In the genomic region with DNA sequence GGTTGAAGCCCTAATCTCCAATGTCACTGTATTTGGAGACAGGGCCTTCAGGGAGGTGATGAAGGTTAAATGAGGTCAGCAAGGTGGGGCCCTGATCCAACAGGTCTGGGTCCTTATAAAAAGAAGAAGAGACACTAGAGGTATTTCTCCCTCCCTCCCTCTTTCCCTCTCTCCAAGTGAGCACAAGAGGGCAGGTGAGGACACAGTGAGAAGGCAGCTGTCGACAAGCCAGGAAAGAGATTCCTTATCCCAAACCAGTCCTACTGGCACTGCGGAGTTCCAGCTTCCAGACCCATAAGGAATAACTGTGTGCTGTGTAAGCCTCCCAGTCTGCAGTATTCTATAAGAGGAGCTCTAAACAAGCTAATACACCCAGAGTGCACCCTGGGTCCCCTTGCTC, we compare ENCODE assay signal across 24 cellular contexts.
DNase-seq lines count a peak whose midpoint lies in the region; ATAC-seq, FAIRE-seq and TF ChIP-seq lines count a peak whose summit lies in the region.
"Had no signal": no experiment of that assay in that cellular context is flagged by ENCODE, and none has a peak within 500 bp of the region (broad histone marks: within the 10 kb centered on the region; RNA-seq: fewer than 3 reads in every experiment).

No MANE protein-coding gene starts in this region.

- H3K36me3 ChIP-seq in H1 (ENCODE audit: control insufficient read depth in 2 of 4, insufficient read depth in 4 of 4, low read length in 3 of 4) (no peaks in the 10 kb centered on the region), keratinocyte (ENCODE audit: control insufficient read depth in 2 of 2, extremely low read depth in 1 of 2, insufficient read depth in 2 of 2, low read length in 2 of 2) (no peaks in the 10 kb centered on the region), spleen (no peaks in the 10 kb centered on the region), smooth muscle cell (ENCODE audit: low read depth) (no peaks in the 10 kb centered on the region)
- H3K36me3 ChIP-seq: MG63, thoracic aorta had no signal

- 78% methylated on average over 2 of the region's 2 CpGs; no CpG with 5 or more reads in 1 of the 2 experiments for WGBS in H1 (ENCODE audit: extremely low coverage in 1 of 2, insufficient coverage in 1 of 2, insufficient read length in 1 of 2, insufficient replicate concordance in 2 of 2, low coverage in 1 of 2, low lambda C conversion rate in 2 of 2, missing lambda C conversion rate in 1 of 2), 2 experiments
- 89 to 100% (median 90%) methylated on average over 2 of the region's 2 CpGs for WGBS in spleen, 5 donors
- 53% methylated on average over 2 of the region's 2 CpGs for WGBS in smooth muscle cell (ENCODE audit: low lambda C conversion rate)

- TF ChIP-seq CTCF in LNCaP clone FGC (IDR thresholded peaks at IDR 0.05; ENCODE audit: control insufficient read depth, extremely low read depth, insufficient read depth): peak; percentile 54
- TF ChIP-seq CTCF in H1 (IDR thresholded peaks at IDR 0.05; ENCODE audit: control extremely low read depth in 1 of 3, insufficient read depth in 1 of 3, low read depth in 1 of 3, low read length in 3 of 3): no peak
- TF ChIP-seq CTCF in keratinocyte (optimal IDR thresholded peaks at IDR 0.05 in 1 of 3, IDR thresholded peaks at IDR 0.05 in 1 of 3, conservative IDR thresholded peaks at IDR 0.05 in 1 of 3; ENCODE audit: extremely low read depth in 1 of 3, insufficient read depth in 2 of 3, low read length in 3 of 3): peak in 2 of 3 experiments; percentile 36 to 47
- TF ChIP-seq CTCF in spleen (IDR thresholded peaks at IDR 0.05 in 8 of 11, conservative IDR thresholded peaks at IDR 0.05 in 3 of 11): no peak
- TF ChIP-seq CTCF in smooth muscle cell (IDR thresholded peaks at IDR 0.05; ENCODE audit: borderline replicate concordance, insufficient read depth, poor library complexity, severe bottlenecking): no peak

- H3K23ac ChIP-seq in H1 (ENCODE audit: insufficient read length): no peak overlapping the region

- dilution Hi-C loops in keratinocyte (cut with MboI; ENCODE audit: extremely low pct_ligation_motif_present, low sequenced_read_pairs): no loop called here

- no peaks in the 10 kb centered on the region for H4K20me1 ChIP-seq in H1 (replicated peaks in 1 of 2; ENCODE audit: control insufficient read depth in 1 of 2, insufficient read depth in 2 of 2, low read length in 2 of 2)
- no peaks in the 10 kb centered on the region for H4K20me1 ChIP-seq in keratinocyte (ENCODE audit: control insufficient read depth, extremely low read depth, insufficient read depth, low read length)
- H4K20me1 ChIP-seq in smooth muscle cell (ENCODE audit: low read depth): no peaks in the 10 kb centered on the region

- CTCF ChIA-PET in H1 (lab: Charles Lee; ENCODE audit: partially characterized antibody): interaction anchor here (1.3 to 2.2 kb wide), 5 partner anchors 10 to 132 kb away, joined by 3 to 9 read pairs (median 5); no protein-coding TSS in a partner anchor

- intact Hi-C loops in spleen (cut with DNase I; ENCODE audit: low total_unique reads): no loop called here

- no peak overlapping the region for H2BK12ac ChIP-seq in H1 (ENCODE audit: low read depth, low read length)

- H2BK5ac ChIP-seq in H1 (ENCODE audit: low read depth, low read length): no peak overlapping the region

- H3K27ac ChIP-seq in H1 (ENCODE audit: low read depth, low read length): no peak overlapping the region
- H3K27ac ChIP-seq in keratinocyte (ENCODE audit: control insufficient read depth, insufficient read depth, low read length): no peak overlapping the region
- H3K27ac ChIP-seq in spleen: no peak overlapping the region
- no peak overlapping the region for H3K27ac ChIP-seq in smooth muscle cell (ENCODE audit: low read depth)
- H3K27ac ChIP-seq: coronary artery, thoracic aorta had no signal

- TF ChIP-seq POLR2A in H1 (IDR thresholded peaks at IDR 0.05; ENCODE audit: control extremely low read depth in 1 of 2, low read depth in 2 of 2, low read length in 2 of 2) (no peak), spleen (IDR thresholded peaks at IDR 0.05) (no peak)

- H3K18ac ChIP-seq in H1 (ENCODE audit: extremely low read depth, low read length): no peak overlapping the region

- no peaks in the 10 kb centered on the region for H3K9me1 ChIP-seq in keratinocyte (ENCODE audit: control insufficient read depth, extremely low read depth, insufficient read depth, low read length)

- H3K4me3 ChIP-seq in LNCaP clone FGC (ENCODE audit: low read depth, low read length): peak overlapping the region; percentile 27
- H3K4me3 ChIP-seq in H1 (ENCODE audit: extremely low read depth in 1 of 4, insufficient read depth in 2 of 4, low read depth in 3 of 4, low read length in 4 of 4): no peak overlapping the region
- no peak overlapping the region for H3K4me3 ChIP-seq in keratinocyte (ENCODE audit: control insufficient read depth in 2 of 3, extremely low read depth in 1 of 3, insufficient read depth in 2 of 3, low read depth in 1 of 3, low read length in 3 of 3)
- no peak overlapping the region for H3K4me3 ChIP-seq in spleen
- H3K4me3 ChIP-seq in smooth muscle cell: no peak overlapping the region
- H3K4me3 ChIP-seq: coronary artery, MG63, thoracic aorta had no signal

- FAIRE-seq in H1 (lab: Jason Lieb, UNC) (no peak), keratinocyte (lab: Jason Lieb, UNC) (no peak)
- FAIRE-seq: GM18507 had no signal

- no peak for ATAC-seq in GM19035 (IDR thresholded peaks at IDR 0.05; ENCODE audit: unreplicated experiment)
- ATAC-seq: activated T-cell treated with anti-CD3 and anti-CD28 coated beads, Interleukin-2, amount 50 U/mL, for 4 hours; CD8-positive, alpha-beta T cell; effector memory CD8-positive, alpha-beta T cell; Panc1; stimulated activated naive CD8-positive, alpha-beta T cell treated with anti-CD3 and anti-CD28 coated beads, Interleukin-15, Interleukin-2, amounts not matched to agents 100 U/mL and 50 U/mL, for 24 hours; T-helper 17 cell had no signal

- DNase-seq in LNCaP clone FGC (ENCODE audit: low read depth) (peak; percentile 94), H1 (ENCODE audit: low read depth in 1 of 2, low spot score in 2 of 2) (no peak), keratinocyte (ENCODE audit: low read depth, low spot score) (no peak), spleen (peak; percentile 49), smooth muscle cell (lab: John Stamatoyannopoulos, UW; ENCODE audit: unreplicated experiment) (no peak)
- DNase-seq in activated CD4-positive, alpha-beta T cell treated with anti-CD3 and anti-CD28 coated beads for 4 hours: no peak
- DNase-seq: activated CD4-positive, alpha-beta T cell treated with anti-CD3 and anti-CD28 coated beads for 48 hours; activated naive CD4-positive, alpha-beta T cell treated with Interleukin-2 at 50 U/mL for 16 hours; activated T-cell treated with anti-CD3 and anti-CD28 coated beads, Interleukin-2, amount 50 U/mL, for 4 hours; CD8-positive, alpha-beta T cell; effector memory CD8-positive, alpha-beta T cell; GDM1; GOT3; mesenchymal stem cell; MG63; naive B cell; NCI-H1436; stimulated activated naive CD8-positive, alpha-beta T cell treated with anti-CD3 and anti-CD28 coated beads, Interleukin-15, Interleukin-2, amounts not matched to agents 100 U/mL and 50 U/mL, for 24 hours; T-helper 17 cell had no signal

- peak; percentile 34 to 44 for TF ChIP-seq RAD21 in H1 (IDR thresholded peaks at IDR 0.05 in 1 of 2, conservative IDR thresholded peaks at IDR 0.05 in 1 of 2; ENCODE audit: low read depth in 2 of 2, low read length in 2 of 2)

- no peak overlapping the region for H3K9ac ChIP-seq in H1 (replicated peaks in 1 of 4; ENCODE audit: extremely low read depth in 1 of 4, low read depth in 3 of 4, low read length in 3 of 4)
- H3K9ac ChIP-seq in keratinocyte (ENCODE audit: control insufficient read depth, extremely low read depth, insufficient read depth, low read length): no peak overlapping the region
- H3K9ac ChIP-seq in smooth muscle cell (ENCODE audit: low read depth): no peak overlapping the region

- no peak overlapping the region for H3K4ac ChIP-seq in H1 (replicated peaks; ENCODE audit: insufficient read length, low read depth, low read length)

- H3K27me3 ChIP-seq in H1 (replicated peaks in 1 of 4; ENCODE audit: control insufficient read depth in 3 of 4, extremely low read depth in 1 of 4, insufficient read depth in 3 of 4, low read length in 3 of 4): no peaks in the 10 kb centered on the region
- peaks cover 23% of the 10 kb centered on the region for H3K27me3 ChIP-seq in keratinocyte (ENCODE audit: control insufficient read depth, extremely low read depth, insufficient read depth, low read length)
- H3K27me3 ChIP-seq in spleen (replicated peaks in 1 of 7): no peaks in the 10 kb centered on the region
- H3K27me3 ChIP-seq in smooth muscle cell (ENCODE audit: low read depth): no peaks in the 10 kb centered on the region
- H3K27me3 ChIP-seq: MG63 had no signal

- H4K91ac ChIP-seq in H1 (replicated peaks; ENCODE audit: insufficient read length, low read length): no peak overlapping the region

- H3K9me3 ChIP-seq in H1 (ENCODE audit: insufficient read depth in 2 of 2, low read depth in 1 of 2, low read length in 1 of 2) (no peaks in the 10 kb centered on the region), keratinocyte (ENCODE audit: control insufficient read depth, low read depth, low read length) (no peaks in the 10 kb centered on the region), spleen (peaks cover 0 to 4% (median 0%) of the 10 kb centered on the region in 8 donors), smooth muscle cell (replicated peaks; ENCODE audit: low read depth) (no peaks in the 10 kb centered on the region)
- H3K9me3 ChIP-seq: MG63, thoracic aorta had no signal

- no peak overlapping the region for H4K8ac ChIP-seq in H1 (ENCODE audit: extremely low read depth, insufficient read depth, low read length)

- H2BK15ac ChIP-seq in H1 (ENCODE audit: low read length): no peak overlapping the region

- no peak for TF ChIP-seq EP300 in H1 (IDR thresholded peaks at IDR 0.05; ENCODE audit: borderline replicate concordance in 1 of 2, low read depth in 2 of 2, low read length in 2 of 2)

- H2BK120ac ChIP-seq in H1 (replicated peaks; ENCODE audit: low read depth, low read length): no peak overlapping the region

- no peaks in the 10 kb centered on the region for H3K79me1 ChIP-seq in H1 (ENCODE audit: low read depth, low read length)

- H2BK20ac ChIP-seq in H1 (ENCODE audit: low read length): no peak overlapping the region

- H3K79me2 ChIP-seq in H1 (ENCODE audit: control insufficient read depth in 1 of 2, insufficient read depth in 2 of 2, low read length in 2 of 2) (no peaks in the 10 kb centered on the region), keratinocyte (ENCODE audit: control insufficient read depth, insufficient read depth, low read length) (no peaks in the 10 kb centered on the region), smooth muscle cell (ENCODE audit: low read depth) (no peaks in the 10 kb centered on the region)

- H2AK5ac ChIP-seq in H1 (ENCODE audit: low read depth, low read length): no peak overlapping the region

- no peak overlapping the region for H4K5ac ChIP-seq in H1 (ENCODE audit: insufficient read length, low read depth, low read length)

- no peaks in the 10 kb centered on the region for H3F3A ChIP-seq in smooth muscle cell (ENCODE audit: low read depth)

- H3K14ac ChIP-seq in H1 (ENCODE audit: insufficient read length): no peak overlapping the region

- H3K23me2 ChIP-seq in H1 (ENCODE audit: low read depth, low read length): no peaks in the 10 kb centered on the region

- H3K4me1 ChIP-seq in H1 (replicated peaks in 1 of 4; ENCODE audit: control insufficient read depth in 3 of 4, insufficient read depth in 4 of 4, low read length in 3 of 4): peaks cover 0 to 11% (median 2%) of the 10 kb centered on the region in 4 experiments; a peak in 5 of 7 replicates
- H3K4me1 ChIP-seq in keratinocyte (ENCODE audit: control insufficient read depth, extremely low read depth, insufficient read depth, low read length): peaks cover 4% of the 10 kb centered on the region
- H3K4me1 ChIP-seq in spleen: peaks cover 0 to 6% (median 0%) of the 10 kb centered on the region in 6 donors
- H3K4me1 ChIP-seq in smooth muscle cell (ENCODE audit: low read depth): no peaks in the 10 kb centered on the region

- H3K4me2 ChIP-seq in H1 (ENCODE audit: insufficient read depth in 1 of 2, low read depth in 2 of 2, low read length in 2 of 2) (no peak overlapping the region), keratinocyte (ENCODE audit: control insufficient read depth, extremely low read depth, insufficient read depth, low read depth, low read length) (no peak overlapping the region), smooth muscle cell (no peak overlapping the region)

- H3K56ac ChIP-seq in H1 (replicated peaks; ENCODE audit: insufficient read length, low read depth, low read length): no peak overlapping the region

- H2AFZ ChIP-seq in H1 (ENCODE audit: low read length): no peak overlapping the region
- no peak overlapping the region for H2AFZ ChIP-seq in keratinocyte (ENCODE audit: control insufficient read depth, low read length)
- H2AFZ ChIP-seq in smooth muscle cell (ENCODE audit: low read depth): no peak overlapping the region

- POLR2A ChIA-PET in H1 (lab: Charles Lee; ENCODE audit: partially characterized antibody): no interaction called here

Comparison
In these comparisons a context has a peak if more than half of its experiments do, and no peak if none do; other contexts are left out.
1. DNase-seq: peak in LNCaP clone FGC (single experiment) and spleen (single experiment); none in H1 (0 of 2), keratinocyte (single experiment), smooth muscle cell (single experiment) and activated CD4-positive, alpha-beta T cell treated with anti-CD3 and anti-CD28 coated beads for 4 hours (0 of 2).
2. CTCF ChIP-seq: peak in LNCaP clone FGC (single experiment) and keratinocyte (2 of 3); none in H1 (0 of 3), spleen (0 of 11) and smooth muscle cell (single experiment).